ENCODE assay signal across 9 cellular contexts in genomic region chr1:206967096-206967851, GRCh38. TPM values are rescaled to one million over a fixed set of nuclear protein-coding genes. Genes with fewer than 3 reads are reported as not detected.
DNase-seq lines count a peak whose midpoint lies in the region; ATAC-seq lines count a peak whose summit lies in the region.
"Had no signal": no experiment of that assay in that cellular context is flagged by ENCODE, and none has a peak within 500 bp of the region (broad histone marks: within the 10 kb centered on the region; RNA-seq: fewer than 3 reads in every experiment).

No MANE protein-coding gene starts in this region.

- CTCF ChIA-PET in activated CD8-positive, alpha-beta T cell treated with anti-CD3 and anti-CD28 coated beads, Interleukin-2, amount 10 ng/mL, durations not matched to agents 7 days and 5 days (lab: Charles Lee), result interaction anchor here (0.8 to 7.8 kb wide), 5 partner anchors 9 to 40 kb away, joined by 3 to 71 read pairs (median 5); no protein-coding TSS in a partner anchor

- ATAC-seq in HG03108 (IDR thresholded peaks at IDR 0.05; ENCODE audit: unreplicated experiment), result peak; percentile 44
- ATAC-seq in activated CD8-positive, alpha-beta T cell treated with anti-CD3 and anti-CD28 coated beads, Interleukin-2, amount 10 ng/mL, durations not matched to agents 7 days and 5 days, result peak; percentile 57
- no peak for ATAC-seq in HG03095 (IDR thresholded peaks at IDR 0.05; ENCODE audit: unreplicated experiment)

- H3K4me3 Mint-ChIP-seq in activated CD4-positive, alpha-beta T cell treated with anti-CD3 and anti-CD28 coated beads, Interleukin-2, amount 10 ng/mL, durations not matched to agents 24 days and 14 days, result peak overlapping the region; percentile 56
- H3K4me3 Mint-ChIP-seq in activated CD8-positive, alpha-beta T cell treated with anti-CD3 and anti-CD28 coated beads, Interleukin-2, amount 10 ng/mL, durations not matched to agents 7 days and 5 days, result peak overlapping the region; percentile 12

- H3K27ac Mint-ChIP-seq in activated CD4-positive, alpha-beta T cell treated with anti-CD3 and anti-CD28 coated beads, Interleukin-2, amount 10 ng/mL, durations not matched to agents 24 days and 14 days, result no peak overlapping the region
- peak overlapping the region; percentile 33 for H3K27ac Mint-ChIP-seq in activated CD8-positive, alpha-beta T cell treated with anti-CD3 and anti-CD28 coated beads, Interleukin-2, amount 10 ng/mL, durations not matched to agents 7 days and 5 days

- H3K36me3 Mint-ChIP-seq in activated CD4-positive, alpha-beta T cell treated with anti-CD3 and anti-CD28 coated beads, Interleukin-2, amount 10 ng/mL, durations not matched to agents 24 days and 14 days (ENCODE audit: low read depth), result no peaks in the 10 kb centered on the region
- no peaks in the 10 kb centered on the region for H3K36me3 Mint-ChIP-seq in activated CD8-positive, alpha-beta T cell treated with anti-CD3 and anti-CD28 coated beads, Interleukin-2, amount 10 ng/mL, durations not matched to agents 7 days and 5 days (ENCODE audit: low read depth)

- peaks cover 43% of the 10 kb centered on the region for H3K4me1 Mint-ChIP-seq in activated CD4-positive, alpha-beta T cell treated with anti-CD3 and anti-CD28 coated beads, Interleukin-2, amount 10 ng/mL, durations not matched to agents 24 days and 14 days
- H3K4me1 Mint-ChIP-seq in activated CD8-positive, alpha-beta T cell treated with anti-CD3 and anti-CD28 coated beads, Interleukin-2, amount 10 ng/mL, durations not matched to agents 7 days and 5 days (ENCODE audit: low read depth), result peaks cover 48% of the 10 kb centered on the region

- no peaks in the 10 kb centered on the region for H3K9me3 Mint-ChIP-seq in activated CD4-positive, alpha-beta T cell treated with anti-CD3 and anti-CD28 coated beads, Interleukin-2, amount 10 ng/mL, durations not matched to agents 24 days and 14 days
- no peaks in the 10 kb centered on the region for H3K9me3 Mint-ChIP-seq in activated CD8-positive, alpha-beta T cell treated with anti-CD3 and anti-CD28 coated beads, Interleukin-2, amount 10 ng/mL, durations not matched to agents 7 days and 5 days (ENCODE audit: insufficient read depth)

- POLR2A ChIA-PET in activated CD8-positive, alpha-beta T cell treated with anti-CD3 and anti-CD28 coated beads, Interleukin-2, amount 10 ng/mL, durations not matched to agents 7 days and 5 days (lab: Charles Lee), result no interaction called here

- peaks cover 27% of the 10 kb centered on the region for H3K27me3 Mint-ChIP-seq in activated CD4-positive, alpha-beta T cell treated with anti-CD3 and anti-CD28 coated beads, Interleukin-2, amount 10 ng/mL, durations not matched to agents 24 days and 14 days
- H3K27me3 Mint-ChIP-seq in activated CD8-positive, alpha-beta T cell treated with anti-CD3 and anti-CD28 coated beads, Interleukin-2, amount 10 ng/mL, durations not matched to agents 7 days and 5 days (ENCODE audit: low read depth), result peaks cover 26% of the 10 kb centered on the region

- intact Hi-C loops in activated CD4-positive, alpha-beta T cell treated with anti-CD3 and anti-CD28 coated beads, Interleukin-2, amount 10 ng/mL, durations not matched to agents 24 days and 14 days (cut with micrococcal nuclease), result no loop called here

- DNase-seq in activated CD4-positive, alpha-beta T cell treated with anti-CD3 and anti-CD28 coated beads, Interleukin-2, amount 10 ng/mL, durations not matched to agents 24 days and 14 days, result peak; percentile 67
- DNase-seq in activated CD4-positive, alpha-beta T cell treated with anti-CD3 and anti-CD28 coated beads for 4 hours, result no peak
- DNase-seq in activated CD8-positive, alpha-beta T cell treated with anti-CD3 and anti-CD28 coated beads, Interleukin-2, amount 10 ng/mL, durations not matched to agents 7 days and 5 days, result no peak
- DNase-seq in pons (ENCODE audit: low spot score) (peak; percentile 77), NCI-H1092 (lab: John Stamatoyannopoulos, UW) (no peak), NCI-H1105 treated with DMSO at 0.1 percent for 48 hours (lab: John Stamatoyannopoulos, UW) (no peak)
- DNase-seq: occipital lobe had no signal

RNA-seq across cellular contexts. Expression of gene FCAMR, which starts 3.0 kb away (rescaled TPM):
- total RNA-seq in activated CD4-positive, alpha-beta T cell treated with anti-CD3 and anti-CD28 coated beads, Interleukin-2, amount 10 ng/mL, durations not matched to agents 24 days and 14 days, result not detected in 2 replicates
- total RNA-seq in activated CD8-positive, alpha-beta T cell treated with anti-CD3 and anti-CD28 coated beads, Interleukin-2, amount 10 ng/mL, durations not matched to agents 7 days and 5 days, result not detected
- total RNA-seq: occipital lobe had no signal

RNA-seq across cellular contexts. Expression of gene PIGR, which starts 21.0 kb away (rescaled TPM):
- 0.07 TPM in 1 of 2 replicates, not detected in the other for total RNA-seq in activated CD4-positive, alpha-beta T cell treated with anti-CD3 and anti-CD28 coated beads, Interleukin-2, amount 10 ng/mL, durations not matched to agents 24 days and 14 days
- not detected for total RNA-seq in activated CD8-positive, alpha-beta T cell treated with anti-CD3 and anti-CD28 coated beads, Interleukin-2, amount 10 ng/mL, durations not matched to agents 7 days and 5 days
- total RNA-seq: occipital lobe had no signal

RNA-seq across cellular contexts. Expression of gene FCMR, which starts 45.5 kb away (rescaled TPM):
- 19.6 and 23.2 TPM in 2 replicates for total RNA-seq in activated CD4-positive, alpha-beta T cell treated with anti-CD3 and anti-CD28 coated beads, Interleukin-2, amount 10 ng/mL, durations not matched to agents 24 days and 14 days
- total RNA-seq in activated CD8-positive, alpha-beta T cell treated with anti-CD3 and anti-CD28 coated beads, Interleukin-2, amount 10 ng/mL, durations not matched to agents 7 days and 5 days, result 10 to 100 TPM; 51.5 to 56.8 TPM

Comparison
In these comparisons a context has a peak if more than half of its experiments do, and no peak if none do; other contexts are left out.
1. DNase-seq: peak in activated CD4-positive, alpha-beta T cell treated with anti-CD3 and anti-CD28 coated beads, Interleukin-2, amount 10 ng/mL, durations not matched to agents 24 days and 14 days (single experiment) and pons (single experiment); none in activated CD4-positive, alpha-beta T cell treated with anti-CD3 and anti-CD28 coated beads for 4 hours (0 of 2), activated CD8-positive, alpha-beta T cell treated with anti-CD3 and anti-CD28 coated beads, Interleukin-2, amount 10 ng/mL, durations not matched to agents 7 days and 5 days (single experiment), NCI-H1092 (single experiment) and NCI-H1105 treated with DMSO at 0.1 percent for 48 hours (single experiment).